Comparison of ENCODE assay signal across 11 cellular contexts in genomic region chr2:45885111-45885685, GRCh38.
DNase-seq lines count a peak whose midpoint lies in the region; ATAC-seq and TF ChIP-seq lines count a peak whose summit lies in the region.
"Had no signal": no experiment of that assay in that cellular context is flagged by ENCODE, and none has a peak within 500 bp of the region (broad histone marks: within the 10 kb centered on the region; RNA-seq: fewer than 3 reads in every experiment).

No MANE protein-coding gene starts in this region.

- CTCF ChIA-PET in activated CD8-positive, alpha-beta T cell treated with anti-CD3 and anti-CD28 coated beads, Interleukin-2, amount 10 ng/mL, durations not matched to agents 7 days and 5 days (lab: Charles Lee) = no interaction called here

- POLR2A ChIA-PET in activated CD8-positive, alpha-beta T cell treated with anti-CD3 and anti-CD28 coated beads, Interleukin-2, amount 10 ng/mL, durations not matched to agents 7 days and 5 days (lab: Charles Lee) = interaction anchor here (0.7 kb wide), 1 partner anchor 60 kb away, joined by 6 read pairs; no protein-coding TSS in a partner anchor

- H3K4me1 ChIP-seq in aorta (ENCODE audit: control insufficient read depth in 1 of 2, insufficient read depth in 2 of 2, low read length in 2 of 2) = peaks cover 0 to 11% of the 10 kb centered on the region in 2 donors

- H3K36me3 ChIP-seq in aorta (ENCODE audit: control insufficient read depth in 1 of 2, insufficient read depth in 2 of 2, low read length in 1 of 2) = no peaks in the 10 kb centered on the region

- H3K27me3 ChIP-seq in dorsolateral prefrontal cortex (no peaks in the 10 kb centered on the region), aorta (ENCODE audit: control insufficient read depth in 1 of 2, insufficient read depth in 2 of 2, low read length in 1 of 2) (no peaks in the 10 kb centered on the region)

- DNase-seq in NOMO-1 treated with DMSO at 0.1 percent for 48 hours (lab: John Stamatoyannopoulos, UW; ENCODE audit: unreplicated experiment) (peak; percentile 28), NOMO-1 (lab: John Stamatoyannopoulos, UW; ENCODE audit: unreplicated experiment in 2 of 2) (no peak), dorsolateral prefrontal cortex (no peak), midbrain (lab: John Stamatoyannopoulos, UW) (peak; percentile 39), aorta (no peak)
- no peak for DNase-seq in activated CD8-positive, alpha-beta T cell treated with anti-CD3 and anti-CD28 coated beads, Interleukin-2, amount 10 ng/mL, durations not matched to agents 7 days and 5 days
- DNase-seq: HCEC 1CT, left colon, psoas muscle had no signal

- no peaks in the 10 kb centered on the region for H3K27me3 Mint-ChIP-seq in activated CD8-positive, alpha-beta T cell treated with anti-CD3 and anti-CD28 coated beads, Interleukin-2, amount 10 ng/mL, durations not matched to agents 7 days and 5 days (ENCODE audit: low read depth)
- H3K27me3 Mint-ChIP-seq in activated T-helper 17 cell treated with anti-CD3 and anti-CD28 coated beads, Interleukin-2, amount 50 U/mL, for 72 hours = no peaks in the 10 kb centered on the region

- intact Hi-C loops in dorsolateral prefrontal cortex (cut with DNase I) (loop anchor here in 1 of 2 donors (5.0 kb wide), 1 partner anchor 42 kb away; no protein-coding TSS in a partner anchor), aorta (cut with DNase I) (no loop called here)

- no peak overlapping the region for H3K4me3 Mint-ChIP-seq in activated CD8-positive, alpha-beta T cell treated with anti-CD3 and anti-CD28 coated beads, Interleukin-2, amount 10 ng/mL, durations not matched to agents 7 days and 5 days
- no peak overlapping the region for H3K4me3 Mint-ChIP-seq in activated T-helper 17 cell treated with anti-CD3 and anti-CD28 coated beads, Interleukin-2, amount 50 U/mL, for 72 hours

- TF ChIP-seq CTCF in dorsolateral prefrontal cortex (IDR thresholded peaks at IDR 0.05 in 54 of 56, conservative IDR thresholded peaks at IDR 0.05 in 2 of 56; ENCODE audit: low read depth in 1 of 56, partially characterized antibody in 56 of 56) = no peak

- no peak overlapping the region for H3K27ac Mint-ChIP-seq in activated CD8-positive, alpha-beta T cell treated with anti-CD3 and anti-CD28 coated beads, Interleukin-2, amount 10 ng/mL, durations not matched to agents 7 days and 5 days
- H3K27ac Mint-ChIP-seq in activated T-helper 17 cell treated with anti-CD3 and anti-CD28 coated beads, Interleukin-2, amount 50 U/mL, for 72 hours = no peak overlapping the region

- WGBS in aorta, 2 donors = 22 to 26% methylated on average over 3 of the region's 3 CpGs

- no peaks in the 10 kb centered on the region for H3K9me3 Mint-ChIP-seq in activated CD8-positive, alpha-beta T cell treated with anti-CD3 and anti-CD28 coated beads, Interleukin-2, amount 10 ng/mL, durations not matched to agents 7 days and 5 days (ENCODE audit: insufficient read depth)
- no peaks in the 10 kb centered on the region for H3K9me3 Mint-ChIP-seq in activated T-helper 17 cell treated with anti-CD3 and anti-CD28 coated beads, Interleukin-2, amount 50 U/mL, for 72 hours

- H3K4me3 ChIP-seq in dorsolateral prefrontal cortex = peak overlapping the region in 1 of 59 donors; percentile 24
- H3K4me3 ChIP-seq in aorta (ENCODE audit: low read length in 2 of 2) = no peak overlapping the region
- H3K4me3 ChIP-seq: psoas muscle had no signal

- peaks cover 21% of the 10 kb centered on the region for H3K4me1 Mint-ChIP-seq in activated CD8-positive, alpha-beta T cell treated with anti-CD3 and anti-CD28 coated beads, Interleukin-2, amount 10 ng/mL, durations not matched to agents 7 days and 5 days (ENCODE audit: low read depth)
- no peaks in the 10 kb centered on the region for H3K4me1 Mint-ChIP-seq in activated T-helper 17 cell treated with anti-CD3 and anti-CD28 coated beads, Interleukin-2, amount 50 U/mL, for 72 hours

- H3K27ac ChIP-seq in dorsolateral prefrontal cortex = peak overlapping the region in 43 of 59 donors; percentile 1 to 76 (median 40)
- H3K27ac ChIP-seq in aorta (ENCODE audit: low read depth in 1 of 2, low read length in 2 of 2) = no peak overlapping the region
- H3K27ac ChIP-seq: psoas muscle had no signal

- H3K9me3 ChIP-seq in aorta (ENCODE audit: control insufficient read depth, low read length) = no peaks in the 10 kb centered on the region
- H3K9me3 ChIP-seq: psoas muscle had no signal

- no peaks in the 10 kb centered on the region for H3K36me3 Mint-ChIP-seq in activated CD8-positive, alpha-beta T cell treated with anti-CD3 and anti-CD28 coated beads, Interleukin-2, amount 10 ng/mL, durations not matched to agents 7 days and 5 days (ENCODE audit: low read depth)
- H3K36me3 Mint-ChIP-seq in activated T-helper 17 cell treated with anti-CD3 and anti-CD28 coated beads, Interleukin-2, amount 50 U/mL, for 72 hours (ENCODE audit: low read depth) = no peaks in the 10 kb centered on the region

- ATAC-seq in aorta (ENCODE audit: low FRiP score) (peak; percentile 65), GM21447 (IDR thresholded peaks at IDR 0.05; ENCODE audit: unreplicated experiment) (no peak)
- ATAC-seq in activated CD8-positive, alpha-beta T cell treated with anti-CD3 and anti-CD28 coated beads, Interleukin-2, amount 10 ng/mL, durations not matched to agents 7 days and 5 days = no peak
- ATAC-seq in activated T-helper 17 cell treated with anti-CD3 and anti-CD28 coated beads, Interleukin-2, amount 50 U/mL, for 72 hours (replicated peaks) = no peak
- ATAC-seq: psoas muscle had no signal

Comparison
In these comparisons a context has a peak if more than half of its experiments do, and no peak if none do; other contexts are left out.
1. DNase-seq: peak in NOMO-1 treated with DMSO at 0.1 percent for 48 hours (single experiment) and midbrain (single experiment); none in NOMO-1 (0 of 2), dorsolateral prefrontal cortex (0 of 10), aorta (0 of 2) and activated CD8-positive, alpha-beta T cell treated with anti-CD3 and anti-CD28 coated beads, Interleukin-2, amount 10 ng/mL, durations not matched to agents 7 days and 5 days (single experiment).
2. H3K27ac ChIP-seq: peak in dorsolateral prefrontal cortex (43 of 59); none in aorta (0 of 2).